Comparison of ENCODE assay signal across 1 cellular context in genomic region chr1:180160362-180160761, GRCh38.
TF ChIP-seq lines count a peak whose summit lies in the region.

No MANE protein-coding gene starts in this region.

TF ChIP-seq in GM12878, 131 proteins besides CTCF, POLR2A, EP300 and RAD21 (continued from another document):
- no peak for TF ChIP-seq PRDM15 (CRISPR knock-in tag; IDR thresholded peaks at IDR 0.05)
- TF ChIP-seq TCF12 (IDR thresholded peaks at IDR 0.05; ENCODE audit: low read depth, low read length): no peak
- TF ChIP-seq DPF2 (IDR thresholded peaks at IDR 0.05): no peak
- TF ChIP-seq RB1 (IDR thresholded peaks at IDR 0.05; ENCODE audit: borderline replicate concordance): no peak
- TF ChIP-seq ZNF622 (IDR thresholded peaks at IDR 0.05): no peak
- TF ChIP-seq NR2C1 (IDR thresholded peaks at IDR 0.05): no peak
- TF ChIP-seq RELB (IDR thresholded peaks at IDR 0.05; ENCODE audit: low read depth): no peak
- TF ChIP-seq RUNX3 (IDR thresholded peaks at IDR 0.05; ENCODE audit: low read length): no peak
- TF ChIP-seq POLR2AphosphoS2 (IDR thresholded peaks at IDR 0.05; ENCODE audit: low read depth, low read length): no peak
- no peak for TF ChIP-seq MTA2 (IDR thresholded peaks at IDR 0.05; ENCODE audit: low read depth)
- TF ChIP-seq CEBPZ (IDR thresholded peaks at IDR 0.05; ENCODE audit: low read depth, low read length): no peak
- no peak for TF ChIP-seq RAD51 (IDR thresholded peaks at IDR 0.05)
- TF ChIP-seq CREM (IDR thresholded peaks at IDR 0.05; ENCODE audit: low read depth): no peak
- no peak for TF ChIP-seq USF1 (IDR thresholded peaks at IDR 0.05; ENCODE audit: borderline replicate concordance, extremely low read length, insufficient read depth, low read depth, low read length)
